Comparison of ENCODE assay signal across 24 cellular contexts in genomic region chr20:63582382-63583063, GRCh38. TPM values are rescaled to one million over a fixed set of nuclear protein-coding genes. Genes with fewer than 3 reads are reported as not detected.
"Had no signal": no experiment of that assay in that cellular context is flagged by ENCODE, and none has a peak within 500 bp of the region (broad histone marks: within the 10 kb centered on the region; RNA-seq: fewer than 3 reads in every experiment).

No MANE protein-coding gene starts in this region.

- H3K27me3 Mint-ChIP-seq: activated CD4-positive, alpha-beta memory T cell treated with anti-CD3 and anti-CD28 coated beads for 36 hours; activated CD4-positive, alpha-beta T cell treated with anti-CD3 and anti-CD28 coated beads for 36 hours; brain had no signal

- H3K4me1 Mint-ChIP-seq: activated CD8-positive, alpha-beta memory T cell treated with anti-CD3 and anti-CD28 coated beads, Interleukin-2, amount 10 ng/mL, durations not matched to agents 7 days and 5 days; activated naive CD8-positive, alpha-beta T cell treated with anti-CD3 and anti-CD28 coated beads, Interleukin-2, amount 10 ng/mL, durations not matched to agents 7 days and 5 days; natural killer cell had no signal

- H3K27ac Mint-ChIP-seq: activated CD4-positive, alpha-beta memory T cell treated with anti-CD3 and anti-CD28 coated beads for 36 hours; activated CD4-positive, alpha-beta T cell treated with anti-CD3 and anti-CD28 coated beads for 36 hours; activated CD8-positive, alpha-beta memory T cell treated with anti-CD3 and anti-CD28 coated beads, Interleukin-2, amount 10 ng/mL, durations not matched to agents 7 days and 5 days; activated naive CD8-positive, alpha-beta T cell treated with anti-CD3 and anti-CD28 coated beads, Interleukin-2, amount 10 ng/mL, durations not matched to agents 7 days and 5 days; natural killer cell; stimulated activated effector memory CD8-positive, alpha-beta T cell treated with anti-CD3 and anti-CD28 coated beads, Interleukin-12 subunit alpha, Interleukin-12 subunit beta, amount 100 ng/mL, for 72 hours; T-helper 2 cell treated with Interferon-gamma antibody and Interleukin-4, amounts not matched to agents 5 μg/mL and 100 μg/mL, for 36 hours had no signal

- H3K36me3 ChIP-seq: lower lobe of right lung, prostate gland, right atrium auricular region, thoracic aorta, upper lobe of right lung had no signal

- DNase-seq: activated CD4-positive, alpha-beta memory T cell treated with anti-CD3 and anti-CD28 coated beads for 36 hours; activated CD4-positive, alpha-beta T cell treated with anti-CD3 and anti-CD28 coated beads for 36 hours; activated CD8-positive, alpha-beta memory T cell treated with anti-CD3 and anti-CD28 coated beads, Interleukin-2, amount 10 ng/mL, durations not matched to agents 7 days and 5 days; activated naive CD4-positive, alpha-beta T cell treated with Interleukin-2 at 50 U/mL for 16 hours; activated naive CD8-positive, alpha-beta T cell treated with anti-CD3 and anti-CD28 coated beads, Interleukin-2, amount 10 ng/mL, durations not matched to agents 7 days and 5 days; central memory CD4-positive, alpha-beta T cell; effector CD8-positive, alpha-beta T cell; esophagus squamous epithelium; foreskin keratinocyte; hippocampal formation; left colon; lower lobe of right lung; natural killer cell; stimulated activated CD4-positive, alpha-beta T cell treated with anti-CD3 and anti-CD28 coated beads, Interleukin-4, amount 100 ng/mL, for 24 hours; stomach; upper lobe of right lung had no signal

- H3K36me3 Mint-ChIP-seq: activated CD4-positive, alpha-beta memory T cell treated with anti-CD3 and anti-CD28 coated beads for 36 hours; activated naive CD8-positive, alpha-beta T cell treated with anti-CD3 and anti-CD28 coated beads, Interleukin-2, amount 10 ng/mL, durations not matched to agents 7 days and 5 days; brain; natural killer cell had no signal

- H3K9me3 ChIP-seq: esophagus squamous epithelium, lower lobe of right lung, prostate gland, right atrium auricular region, stomach, thoracic aorta, upper lobe of right lung had no signal

- ATAC-seq: activated CD4-positive, alpha-beta T cell treated with anti-CD3 and anti-CD28 coated beads for 36 hours; activated CD8-positive, alpha-beta memory T cell treated with anti-CD3 and anti-CD28 coated beads, Interleukin-2, amount 10 ng/mL, durations not matched to agents 7 days and 5 days; foreskin keratinocyte; left colon; lower lobe of right lung; natural killer cell; stimulated activated effector memory CD8-positive, alpha-beta T cell treated with anti-CD3 and anti-CD28 coated beads, Interleukin-12 subunit alpha, Interleukin-12 subunit beta, amount 100 ng/mL, for 72 hours; upper lobe of right lung had no signal

- H3K4me1 ChIP-seq: esophagus squamous epithelium, foreskin keratinocyte, lower lobe of right lung, prostate gland, right atrium auricular region, upper lobe of right lung had no signal

- H3K9me3 Mint-ChIP-seq: activated CD4-positive, alpha-beta memory T cell treated with anti-CD3 and anti-CD28 coated beads for 36 hours; activated naive CD8-positive, alpha-beta T cell treated with anti-CD3 and anti-CD28 coated beads, Interleukin-2, amount 10 ng/mL, durations not matched to agents 7 days and 5 days; brain; natural killer cell; stimulated activated effector memory CD8-positive, alpha-beta T cell treated with anti-CD3 and anti-CD28 coated beads, Interleukin-12 subunit alpha, Interleukin-12 subunit beta, amount 100 ng/mL, for 72 hours; T-helper 2 cell treated with Interferon-gamma antibody and Interleukin-4, amounts not matched to agents 5 μg/mL and 100 μg/mL, for 36 hours had no signal

- H3K4me3 ChIP-seq: esophagus squamous epithelium, lower lobe of right lung, prostate gland, right atrium auricular region, stomach, thoracic aorta, upper lobe of right lung had no signal

- H3K4me3 Mint-ChIP-seq: activated CD4-positive, alpha-beta memory T cell treated with anti-CD3 and anti-CD28 coated beads for 36 hours; activated CD4-positive, alpha-beta T cell treated with anti-CD3 and anti-CD28 coated beads for 36 hours; activated CD8-positive, alpha-beta memory T cell treated with anti-CD3 and anti-CD28 coated beads, Interleukin-2, amount 10 ng/mL, durations not matched to agents 7 days and 5 days; activated naive CD8-positive, alpha-beta T cell treated with anti-CD3 and anti-CD28 coated beads, Interleukin-2, amount 10 ng/mL, durations not matched to agents 7 days and 5 days; brain; natural killer cell; stimulated activated effector memory CD8-positive, alpha-beta T cell treated with anti-CD3 and anti-CD28 coated beads, Interleukin-12 subunit alpha, Interleukin-12 subunit beta, amount 100 ng/mL, for 72 hours; T-helper 2 cell treated with Interferon-gamma antibody and Interleukin-4, amounts not matched to agents 5 μg/mL and 100 μg/mL, for 36 hours had no signal

- H3K27me3 ChIP-seq: foreskin keratinocyte, right atrium auricular region had no signal

- H3K27ac ChIP-seq: esophagus squamous epithelium, foreskin keratinocyte, lower lobe of right lung, prostate gland, right atrium auricular region, stomach, thoracic aorta, upper lobe of right lung had no signal

RNA-seq across cellular contexts. Expression of gene FNDC11, which starts 28.6 kb away (rescaled TPM):
- total RNA-seq: right atrium auricular region had no signal

RNA-seq across cellular contexts. Expression of gene SRMS, which starts 35.0 kb away (rescaled TPM):
- total RNA-seq: activated CD4-positive, alpha-beta memory T cell treated with anti-CD3 and anti-CD28 coated beads for 36 hours; activated CD4-positive, alpha-beta T cell treated with anti-CD3 and anti-CD28 coated beads for 36 hours; activated CD8-positive, alpha-beta memory T cell treated with anti-CD3 and anti-CD28 coated beads, Interleukin-2, amount 10 ng/mL, durations not matched to agents 7 days and 5 days; activated naive CD8-positive, alpha-beta T cell treated with anti-CD3 and anti-CD28 coated beads, Interleukin-2, amount 10 ng/mL, durations not matched to agents 7 days and 5 days; endothelial cell of umbilical vein; esophagus squamous epithelium; lower lobe of right lung; omental fat pad; right atrium auricular region; thoracic aorta; upper lobe of right lung had no signal
- polyA plus RNA-seq: endothelial cell of umbilical vein had no signal

RNA-seq across cellular contexts. Expression of gene PTK6, which starts 45.3 kb away (rescaled TPM):
- total RNA-seq: right atrium auricular region had no signal
- polyA plus RNA-seq: endothelial cell of umbilical vein had no signal
